23 cellular contexts compared by ENCODE assay signal in the genomic region with DNA sequence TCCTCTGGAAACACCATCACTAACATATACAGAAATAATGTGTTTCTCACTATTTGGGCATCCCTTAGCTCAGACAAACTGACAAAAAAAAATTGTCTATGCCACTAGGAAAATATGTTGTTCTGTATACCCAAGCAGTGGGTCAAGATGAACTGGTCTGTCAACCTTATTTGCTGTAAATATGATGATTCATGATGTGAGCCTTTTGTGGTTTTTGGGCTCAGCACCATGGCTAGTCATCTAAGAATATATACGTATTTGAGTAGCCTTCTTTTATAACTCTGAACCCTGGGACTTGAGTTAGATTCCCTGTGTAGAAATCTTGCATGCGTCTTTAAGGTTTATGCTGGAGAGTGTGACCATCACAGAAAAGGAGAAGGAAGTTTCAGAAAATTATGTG.
"Had no signal": no experiment of that assay in that cellular context is flagged by ENCODE, and none has a peak within 500 bp of the region (broad histone marks: within the 10 kb centered on the region; RNA-seq: fewer than 3 reads in every experiment).

No MANE protein-coding gene starts in this region.

- DNase-seq: islet precursor cell; left ventricle myocardium inferior; midbrain; mucosa of descending colon; naive thymus-derived CD4-positive, alpha-beta T cell; ovary; right lobe of liver; stimulated activated CD4-positive, alpha-beta T cell treated with anti-CD3 and anti-CD28 coated beads, Interleukin-1b, Interleukin-23, amount 100 ng/mL, for 48 hours; stimulated activated CD4-positive, alpha-beta T cell treated with anti-CD3 and anti-CD28 coated beads, Interleukin-2, amount 100 ng/mL, for 48 hours; stimulated activated CD4-positive, alpha-beta T cell treated with anti-CD3 and anti-CD28 coated beads, Interleukin-4, amount 100 ng/mL, for 4 hours; stimulated activated CD8-positive, alpha-beta memory T cell treated with anti-CD3 and anti-CD28 coated beads, Interleukin-4, amount 100 ng/mL, for 48 hours; stimulated activated naive CD4-positive, alpha-beta T cell treated with Interleukin-2 at 50 U/mL for 16 hours; stimulated activated naive CD8-positive, alpha-beta T cell treated with anti-CD3 and anti-CD28 coated beads, Interleukin-15, amount 100 ng/mL, for 72 hours; substantia nigra; uterus had no signal

- H3K27me3 Mint-ChIP-seq: naive thymus-derived CD4-positive, alpha-beta T cell; natural killer cell treated with Interleukin-12 subunit alpha and Interleukin-12 subunit beta and Interleukin-15 and Interleukin-18, amount 100 ng/mL, for 72 hours; progenitor cell of endocrine pancreas; stimulated activated memory B cell treated with anti-CD40 and anti-IgM and Interleukin-4, amounts not matched to agents 10 μg/mL and 1 μg/mL and 100 μg/mL, for 72 hours; stimulated activated naive CD8-positive, alpha-beta T cell treated with anti-CD3 and anti-CD28 coated beads, Interleukin-15, amount 100 ng/mL, for 72 hours; type B pancreatic cell had no signal

- H3K4me3 ChIP-seq: left ventricle myocardium inferior, lung, mucosa of descending colon, ovary, right atrium auricular region, right lobe of liver, smooth muscle cell, tibial nerve, uterus had no signal

- H3K27ac Mint-ChIP-seq: naive thymus-derived CD4-positive, alpha-beta T cell; natural killer cell treated with Interleukin-12 subunit alpha and Interleukin-12 subunit beta and Interleukin-15 and Interleukin-18, amount 100 ng/mL, for 72 hours; progenitor cell of endocrine pancreas; stimulated activated memory B cell treated with anti-CD40 and anti-IgM and Interleukin-4, amounts not matched to agents 10 μg/mL and 1 μg/mL and 100 μg/mL, for 72 hours; stimulated activated naive CD8-positive, alpha-beta T cell treated with anti-CD3 and anti-CD28 coated beads, Interleukin-15, amount 100 ng/mL, for 72 hours; type B pancreatic cell had no signal

- H3K4me2 ChIP-seq: smooth muscle cell had no signal

- ATAC-seq: mucosa of descending colon; naive thymus-derived CD4-positive, alpha-beta T cell; natural killer cell treated with Interleukin-12 subunit alpha and Interleukin-12 subunit beta and Interleukin-15 and Interleukin-18, amount 100 ng/mL, for 72 hours; right lobe of liver; stimulated activated memory B cell treated with anti-CD40 and anti-IgM and Interleukin-4, amounts not matched to agents 10 μg/mL and 1 μg/mL and 100 μg/mL, for 72 hours; stimulated activated naive CD8-positive, alpha-beta T cell treated with anti-CD3 and anti-CD28 coated beads, Interleukin-15, amount 100 ng/mL, for 72 hours had no signal

- H3K27ac ChIP-seq: left ventricle myocardium inferior, ovary, right atrium auricular region, right lobe of liver, tibial nerve, uterus had no signal

- H3K4me3 Mint-ChIP-seq: naive thymus-derived CD4-positive, alpha-beta T cell; natural killer cell treated with Interleukin-12 subunit alpha and Interleukin-12 subunit beta and Interleukin-15 and Interleukin-18, amount 100 ng/mL, for 72 hours; stimulated activated memory B cell treated with anti-CD40 and anti-IgM and Interleukin-4, amounts not matched to agents 10 μg/mL and 1 μg/mL and 100 μg/mL, for 72 hours; stimulated activated naive CD8-positive, alpha-beta T cell treated with anti-CD3 and anti-CD28 coated beads, Interleukin-15, amount 100 ng/mL, for 72 hours; type B pancreatic cell had no signal

- H3K36me3 ChIP-seq: left ventricle myocardium inferior, ovary, right atrium auricular region, right lobe of liver, tibial nerve, uterus had no signal

- H3K9me3 ChIP-seq: left ventricle myocardium inferior, ovary, right atrium auricular region, right lobe of liver, tibial nerve, uterus had no signal

- H3K27me3 ChIP-seq: ovary, right atrium auricular region, right lobe of liver, tibial nerve, uterus had no signal

- H3K4me1 ChIP-seq: left ventricle myocardium inferior, right atrium auricular region, right lobe of liver, tibial nerve, uterus had no signal

- H3K36me3 Mint-ChIP-seq: stimulated activated memory B cell treated with anti-CD40 and anti-IgM and Interleukin-4, amounts not matched to agents 10 μg/mL and 1 μg/mL and 100 μg/mL, for 72 hours; type B pancreatic cell had no signal

- H3K9me3 Mint-ChIP-seq: natural killer cell treated with Interleukin-12 subunit alpha and Interleukin-12 subunit beta and Interleukin-15 and Interleukin-18, amount 100 ng/mL, for 72 hours; type B pancreatic cell had no signal
